ENCODE assay signal across 1 cellular context in the genomic region with DNA sequence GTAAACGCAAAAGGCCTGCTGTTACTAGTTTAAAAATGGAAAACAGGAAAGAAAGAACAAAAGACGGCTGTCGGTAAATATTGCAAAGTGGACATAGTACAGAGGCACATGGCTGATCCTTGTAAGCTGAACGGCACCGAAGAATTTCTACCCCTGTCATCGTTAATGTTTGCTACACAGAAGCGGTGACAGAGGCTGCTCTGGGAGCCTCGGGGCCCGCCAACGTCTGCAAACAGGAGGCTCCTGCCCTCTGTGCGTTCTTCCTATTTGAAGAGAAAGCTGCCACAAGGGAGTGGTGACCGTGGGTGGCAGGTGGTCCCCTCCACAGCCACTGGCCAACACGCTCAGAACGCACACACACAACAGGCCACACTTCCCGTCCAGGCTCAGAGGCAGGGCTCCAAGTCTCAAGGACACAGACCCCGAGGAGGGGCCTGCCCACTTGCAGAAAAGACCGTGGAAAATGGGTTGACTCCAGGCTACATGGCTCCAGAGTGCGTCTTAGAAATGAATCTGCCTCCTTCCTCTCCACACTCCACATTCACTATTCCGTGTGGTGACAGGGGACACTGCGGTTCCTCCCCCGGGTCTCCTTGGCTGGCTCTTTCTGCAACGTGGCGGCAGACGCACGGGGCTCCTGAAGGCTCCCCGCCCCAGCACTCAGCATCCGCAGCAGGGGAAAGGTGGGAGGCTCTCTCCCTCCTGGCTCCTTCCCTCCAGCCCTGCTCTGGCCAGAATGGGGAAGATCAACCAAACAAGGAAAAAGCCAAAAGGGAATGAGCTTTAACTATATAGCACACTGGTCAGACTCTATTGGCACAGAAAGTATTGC.
TF ChIP-seq lines count a peak whose summit lies in the region.

No MANE protein-coding gene starts in this region.

TF ChIP-seq in GM23338, 12 proteins besides CTCF, POLR2A, EP300 and RAD21:
- TF ChIP-seq, protein P1, sequence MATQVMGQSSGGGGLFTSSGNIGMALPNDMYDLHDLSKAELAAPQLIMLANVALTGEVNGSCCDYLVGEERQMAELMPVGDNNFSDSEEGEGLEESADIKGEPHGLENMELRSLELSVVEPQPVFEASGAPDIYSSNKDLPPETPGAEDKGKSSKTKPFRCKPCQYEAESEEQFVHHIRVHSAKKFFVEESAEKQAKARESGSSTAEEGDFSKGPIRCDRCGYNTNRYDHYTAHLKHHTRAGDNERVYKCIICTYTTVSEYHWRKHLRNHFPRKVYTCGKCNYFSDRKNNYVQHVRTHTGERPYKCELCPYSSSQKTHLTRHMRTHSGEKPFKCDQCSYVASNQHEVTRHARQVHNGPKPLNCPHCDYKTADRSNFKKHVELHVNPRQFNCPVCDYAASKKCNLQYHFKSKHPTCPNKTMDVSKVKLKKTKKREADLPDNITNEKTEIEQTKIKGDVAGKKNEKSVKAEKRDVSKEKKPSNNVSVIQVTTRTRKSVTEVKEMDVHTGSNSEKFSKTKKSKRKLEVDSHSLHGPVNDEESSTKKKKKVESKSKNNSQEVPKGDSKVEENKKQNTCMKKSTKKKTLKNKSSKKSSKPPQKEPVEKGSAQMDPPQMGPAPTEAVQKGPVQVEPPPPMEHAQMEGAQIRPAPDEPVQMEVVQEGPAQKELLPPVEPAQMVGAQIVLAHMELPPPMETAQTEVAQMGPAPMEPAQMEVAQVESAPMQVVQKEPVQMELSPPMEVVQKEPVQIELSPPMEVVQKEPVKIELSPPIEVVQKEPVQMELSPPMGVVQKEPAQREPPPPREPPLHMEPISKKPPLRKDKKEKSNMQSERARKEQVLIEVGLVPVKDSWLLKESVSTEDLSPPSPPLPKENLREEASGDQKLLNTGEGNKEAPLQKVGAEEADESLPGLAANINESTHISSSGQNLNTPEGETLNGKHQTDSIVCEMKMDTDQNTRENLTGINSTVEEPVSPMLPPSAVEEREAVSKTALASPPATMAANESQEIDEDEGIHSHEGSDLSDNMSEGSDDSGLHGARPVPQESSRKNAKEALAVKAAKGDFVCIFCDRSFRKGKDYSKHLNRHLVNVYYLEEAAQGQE (IDR thresholded peaks at IDR 0.05; ENCODE audit: unreplicated experiment): no peak
- TF ChIP-seq CREB1 (CRISPR knock-in tag; IDR thresholded peaks at IDR 0.05; ENCODE audit: low read depth): no peak
- TF ChIP-seq JUNB (IDR thresholded peaks at IDR 0.05; ENCODE audit: unreplicated experiment): no peak
- TF ChIP-seq, protein P2, sequence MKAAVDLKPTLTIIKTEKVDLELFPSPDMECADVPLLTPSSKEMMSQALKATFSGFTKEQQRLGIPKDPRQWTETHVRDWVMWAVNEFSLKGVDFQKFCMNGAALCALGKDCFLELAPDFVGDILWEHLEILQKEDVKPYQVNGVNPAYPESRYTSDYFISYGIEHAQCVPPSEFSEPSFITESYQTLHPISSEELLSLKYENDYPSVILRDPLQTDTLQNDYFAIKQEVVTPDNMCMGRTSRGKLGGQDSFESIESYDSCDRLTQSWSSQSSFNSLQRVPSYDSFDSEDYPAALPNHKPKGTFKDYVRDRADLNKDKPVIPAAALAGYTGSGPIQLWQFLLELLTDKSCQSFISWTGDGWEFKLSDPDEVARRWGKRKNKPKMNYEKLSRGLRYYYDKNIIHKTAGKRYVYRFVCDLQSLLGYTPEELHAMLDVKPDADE (IDR thresholded peaks at IDR 0.05): no peak
- no peak for TF ChIP-seq POLR2AphosphoS5 (IDR thresholded peaks at IDR 0.05; ENCODE audit: low read depth)
- no peak for TF ChIP-seq STAT1 (IDR thresholded peaks at IDR 0.05; ENCODE audit: unreplicated experiment)
- no peak for TF ChIP-seq NANOG (IDR thresholded peaks at IDR 0.05; ENCODE audit: borderline replicate concordance)
